15 cellular contexts compared by ENCODE assay signal in the genomic region with DNA sequence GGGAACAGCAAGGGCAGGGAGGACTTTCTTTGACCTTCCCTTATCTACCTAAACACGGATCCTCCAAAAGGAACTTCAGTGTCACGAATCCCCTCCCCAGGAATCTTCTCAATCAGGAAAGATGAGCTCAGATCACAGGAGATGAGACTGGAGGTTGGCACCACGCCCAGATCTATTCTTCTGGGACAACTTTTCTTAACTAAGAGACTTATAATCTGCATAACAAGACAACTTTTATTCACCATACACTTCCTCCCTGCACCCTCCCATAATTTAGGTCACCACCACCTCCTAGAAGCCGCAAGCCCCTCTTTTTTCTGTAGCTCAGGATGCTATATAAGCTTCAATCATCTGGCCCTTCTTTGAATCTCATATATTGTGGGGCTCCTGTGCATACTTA.
"Had no signal": no experiment of that assay in that cellular context is flagged by ENCODE, and none has a peak within 500 bp of the region (broad histone marks: within the 10 kb centered on the region; RNA-seq: fewer than 3 reads in every experiment).

No MANE protein-coding gene starts in this region.

- DNase-seq: activated CD4-positive, alpha-beta T cell treated with anti-CD3 and anti-CD28 coated beads, Interleukin-2, amount 50 U/mL, for 4 hours; activated CD4-positive, CD25-positive, alpha-beta regulatory T cell treated with anti-CD3 and anti-CD28 coated beads, Interleukin-2, amount 50 U/mL, for 72 hours; activated naive CD4-positive, alpha-beta T cell treated with Interleukin-2 at 50 U/mL for 16 hours; activated naive CD8-positive, alpha-beta T cell treated with anti-CD3 and anti-CD28 coated beads, Interleukin-2, amount 50 U/mL, for 24 hours; activated T-cell treated with anti-CD3 and anti-CD28 coated beads, Interleukin-2, amount 50 U/mL, for 72 hours; effector CD4-positive, alpha-beta T cell; immature natural killer cell; left cardiac atrium; naive thymus-derived CD4-positive, alpha-beta T cell; nucleus accumbens; right cardiac atrium; stimulated activated naive B cell treated with anti-CD40 and anti-IgM and Interleukin-4, amounts not matched to agents 10 μg/mL and 1 μg/mL and 100 μg/mL, for 72 hours had no signal

- ATAC-seq: activated naive CD8-positive, alpha-beta T cell treated with anti-CD3 and anti-CD28 coated beads, Interleukin-2, amount 50 U/mL, for 24 hours; activated T-cell treated with anti-CD3 and anti-CD28 coated beads, Interleukin-2, amount 50 U/mL, for 72 hours; left cardiac atrium; naive thymus-derived CD4-positive, alpha-beta T cell; right cardiac atrium had no signal

- H3K27ac ChIP-seq: ascending aorta, cardiac muscle cell, tibial nerve had no signal
